ENCODE assay signal across 22 cellular contexts in the genomic region with DNA sequence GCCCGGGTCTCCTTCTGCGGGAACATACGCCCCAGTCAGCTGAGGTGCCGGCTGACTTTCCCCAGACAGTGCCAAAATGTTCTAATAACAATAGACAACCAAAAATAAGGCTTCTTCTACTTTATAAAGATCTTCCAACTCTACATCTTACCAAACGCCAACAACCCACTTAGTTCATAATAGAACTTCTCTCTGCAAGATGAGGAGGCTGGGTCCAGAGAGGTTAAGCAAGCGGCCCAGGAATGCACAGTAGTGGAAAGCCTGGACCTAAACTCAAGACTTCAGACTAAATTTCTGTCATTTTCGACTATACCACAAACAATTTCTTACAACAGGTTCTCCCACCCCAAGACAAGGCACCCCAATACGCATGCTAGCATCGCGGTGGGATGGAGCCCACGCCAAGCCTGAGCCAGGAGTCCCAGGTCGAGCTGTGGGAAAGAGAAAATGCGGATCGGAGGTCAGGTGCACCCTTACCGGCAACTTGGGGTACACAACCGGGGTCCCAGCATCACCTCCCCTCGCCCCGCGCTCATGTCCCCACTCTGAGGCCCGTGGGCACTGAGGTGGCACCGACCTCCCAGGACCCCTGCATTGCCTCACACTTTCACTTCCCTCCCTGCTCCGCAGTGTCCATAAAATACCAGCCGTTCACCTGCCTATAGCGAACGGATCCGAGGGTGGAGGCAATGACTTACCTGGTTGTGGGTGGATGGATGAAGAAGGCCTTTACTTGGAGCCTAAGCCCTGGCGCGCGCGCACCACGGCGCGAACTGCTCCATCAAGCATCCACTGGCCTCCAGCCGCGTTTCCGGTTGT. TPM values are rescaled to one million over a fixed set of nuclear protein-coding genes. Genes with fewer than 3 reads are reported as not detected.
DNase-seq lines count a peak whose midpoint lies in the region; ATAC-seq and TF ChIP-seq lines count a peak whose summit lies in the region.
"Had no signal": no experiment of that assay in that cellular context is flagged by ENCODE, and none has a peak within 500 bp of the region (broad histone marks: within the 10 kb centered on the region; RNA-seq: fewer than 3 reads in every experiment).

No MANE protein-coding gene starts in this region.

- peak overlapping the region; percentile 88 to 94 for H3K27ac ChIP-seq in right atrium auricular region
- H3K27ac ChIP-seq: BLaER1 treated with 17β-estradiol and CSF1 and Interleukin-3, amounts not matched to agents 10 nM and 100 nM; KMS-11 had no signal

- peaks cover 43% of the 10 kb centered on the region for H3K36me3 ChIP-seq in right atrium auricular region
- H3K36me3 ChIP-seq: BLaER1 treated with 17β-estradiol and CSF1 and Interleukin-3, amounts not matched to agents 10 nM and 100 nM had no signal

- H3K9me3 Mint-ChIP-seq in WTC11, result no peaks in the 10 kb centered on the region

- peaks cover 0 to 50% of the 10 kb centered on the region in 2 donors for H3K4me1 ChIP-seq in right atrium auricular region

- no peaks in the 10 kb centered on the region for H3K36me3 Mint-ChIP-seq in WTC11
- H3K36me3 Mint-ChIP-seq: CD4-positive, alpha-beta memory T cell had no signal

- ATAC-seq in Right ventricle myocardium superior (ENCODE audit: poor library complexity), result no peak
- no peak; the same call in 1 of the 2 replicates for ATAC-seq in WTC11

- H3K27me3 Mint-ChIP-seq in WTC11 (ENCODE audit: low read depth), result peaks cover 100% of the 10 kb centered on the region

- H3K4me3 Mint-ChIP-seq in WTC11, result peak overlapping the region; percentile 41
- H3K4me3 Mint-ChIP-seq: CD4-positive, alpha-beta memory T cell had no signal

- H3K4me3 ChIP-seq in right atrium auricular region (peak overlapping the region; percentile 56 to 66), iPS-18c (ENCODE audit: insufficient read depth, low read depth, low read length) (peak overlapping the region; percentile 28)
- H3K4me3 ChIP-seq: BLaER1 treated with 17β-estradiol and CSF1 and Interleukin-3, amounts not matched to agents 10 nM and 100 nM had no signal

- intact Hi-C loops in Right ventricle myocardium superior (cut with DNase I), result no loop called here

- CTCF ChIA-PET in WTC11 (lab: Charles Lee), result no interaction called here

- POLR2A ChIA-PET in WTC11 (lab: Charles Lee), result no interaction called here

- TF ChIP-seq CTCF in right atrium auricular region (IDR thresholded peaks at IDR 0.05) (no peak), WTC11 (IDR thresholded peaks at IDR 0.05) (no peak)

- DNase-seq in right atrium auricular region (ENCODE audit: low spot score) (no peak), Right ventricle myocardium superior (no peak), WTC11 (ENCODE audit: low spot score) (no peak), NCI-H1105 (lab: John Stamatoyannopoulos, UW) (no peak)
- no peak for DNase-seq in activated CD8-positive, alpha-beta memory T cell treated with anti-CD3 and anti-CD28 coated beads, Interleukin-2, amount 50 U/mL, for 4 hours
- no peak for DNase-seq in activated effector memory CD4-positive, alpha-beta T cell treated with anti-CD3 and anti-CD28 coated beads, Interleukin-2, amount 50 U/mL, for 16 hours
- DNase-seq: CD4-positive, alpha-beta memory T cell; COR-L47; DMS53; IMR-90; MM.1S; NCI-H1417; NCI-H1694; NCI-H2029 treated with DMSO at 0.1 percent for 48 hours; NCI-H526 treated with DMSO at 0.1 percent for 48 hours; RPMI8226; SHP77 treated with DMSO at 0.1 percent for 48 hours had no signal

- H3K9me3 ChIP-seq in right atrium auricular region (no peaks in the 10 kb centered on the region), iPS-18c (ENCODE audit: control insufficient read depth, insufficient read depth, low read length) (no peaks in the 10 kb centered on the region)

- peaks cover 54% of the 10 kb centered on the region for H3K4me1 Mint-ChIP-seq in WTC11

- H3K27ac Mint-ChIP-seq in WTC11, result no peak overlapping the region
- H3K27ac Mint-ChIP-seq: CD4-positive, alpha-beta memory T cell had no signal

- no peaks in the 10 kb centered on the region for H3K27me3 ChIP-seq in right atrium auricular region

TF ChIP-seq in WTC11, 78 proteins besides CTCF, POLR2A, EP300 and RAD21 (continues in another document):
- TF ChIP-seq CREB1 (CRISPR knock-in tag; IDR thresholded peaks at IDR 0.05), result no peak
- TF ChIP-seq FOXK1 (CRISPR knock-in tag; IDR thresholded peaks at IDR 0.05), result no peak
- TF ChIP-seq, protein P1, sequence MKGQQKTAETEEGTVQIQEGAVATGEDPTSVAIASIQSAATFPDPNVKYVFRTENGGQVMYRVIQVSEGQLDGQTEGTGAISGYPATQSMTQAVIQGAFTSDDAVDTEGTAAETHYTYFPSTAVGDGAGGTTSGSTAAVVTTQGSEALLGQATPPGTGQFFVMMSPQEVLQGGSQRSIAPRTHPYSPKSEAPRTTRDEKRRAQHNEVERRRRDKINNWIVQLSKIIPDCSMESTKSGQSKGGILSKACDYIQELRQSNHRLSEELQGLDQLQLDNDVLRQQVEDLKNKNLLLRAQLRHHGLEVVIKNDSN (CRISPR knock-in tag; IDR thresholded peaks at IDR 0.05), result no peak
- TF ChIP-seq HMGXB4 (CRISPR knock-in tag; IDR thresholded peaks at IDR 0.05), result no peak
- TF ChIP-seq MYBL2 (CRISPR knock-in tag; IDR thresholded peaks at IDR 0.05), result no peak
- TF ChIP-seq GTF2I (CRISPR knock-in tag; conservative IDR thresholded peaks at IDR 0.05), result no peak
- no peak for TF ChIP-seq NR1H2 (CRISPR knock-in tag; IDR thresholded peaks at IDR 0.05)
- TF ChIP-seq ZNF138 (CRISPR knock-in tag; conservative IDR thresholded peaks at IDR 0.05), result no peak
- no peak for TF ChIP-seq JAZF1 (CRISPR knock-in tag; IDR thresholded peaks at IDR 0.05)
- TF ChIP-seq ZNF263 (CRISPR knock-in tag; IDR thresholded peaks at IDR 0.05; ENCODE audit: low read depth), result no peak
- TF ChIP-seq ZNF232 (CRISPR knock-in tag; IDR thresholded peaks at IDR 0.05), result no peak
- no peak for TF ChIP-seq USF2 (CRISPR knock-in tag; IDR thresholded peaks at IDR 0.05)
- TF ChIP-seq, protein P2, sequence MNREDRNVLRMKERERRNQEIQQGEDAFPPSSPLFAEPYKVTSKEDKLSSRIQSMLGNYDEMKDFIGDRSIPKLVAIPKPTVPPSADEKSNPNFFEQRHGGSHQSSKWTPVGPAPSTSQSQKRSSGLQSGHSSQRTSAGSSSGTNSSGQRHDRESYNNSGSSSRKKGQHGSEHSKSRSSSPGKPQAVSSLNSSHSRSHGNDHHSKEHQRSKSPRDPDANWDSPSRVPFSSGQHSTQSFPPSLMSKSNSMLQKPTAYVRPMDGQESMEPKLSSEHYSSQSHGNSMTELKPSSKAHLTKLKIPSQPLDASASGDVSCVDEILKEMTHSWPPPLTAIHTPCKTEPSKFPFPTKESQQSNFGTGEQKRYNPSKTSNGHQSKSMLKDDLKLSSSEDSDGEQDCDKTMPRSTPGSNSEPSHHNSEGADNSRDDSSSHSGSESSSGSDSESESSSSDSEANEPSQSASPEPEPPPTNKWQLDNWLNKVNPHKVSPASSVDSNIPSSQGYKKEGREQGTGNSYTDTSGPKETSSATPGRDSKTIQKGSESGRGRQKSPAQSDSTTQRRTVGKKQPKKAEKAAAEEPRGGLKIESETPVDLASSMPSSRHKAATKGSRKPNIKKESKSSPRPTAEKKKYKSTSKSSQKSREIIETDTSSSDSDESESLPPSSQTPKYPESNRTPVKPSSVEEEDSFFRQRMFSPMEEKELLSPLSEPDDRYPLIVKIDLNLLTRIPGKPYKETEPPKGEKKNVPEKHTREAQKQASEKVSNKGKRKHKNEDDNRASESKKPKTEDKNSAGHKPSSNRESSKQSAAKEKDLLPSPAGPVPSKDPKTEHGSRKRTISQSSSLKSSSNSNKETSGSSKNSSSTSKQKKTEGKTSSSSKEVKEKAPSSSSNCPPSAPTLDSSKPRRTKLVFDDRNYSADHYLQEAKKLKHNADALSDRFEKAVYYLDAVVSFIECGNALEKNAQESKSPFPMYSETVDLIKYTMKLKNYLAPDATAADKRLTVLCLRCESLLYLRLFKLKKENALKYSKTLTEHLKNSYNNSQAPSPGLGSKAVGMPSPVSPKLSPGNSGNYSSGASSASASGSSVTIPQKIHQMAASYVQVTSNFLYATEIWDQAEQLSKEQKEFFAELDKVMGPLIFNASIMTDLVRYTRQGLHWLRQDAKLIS (CRISPR knock-in tag; IDR thresholded peaks at IDR 0.05; ENCODE audit: borderline replicate concordance), result no peak
- TF ChIP-seq SP1 (CRISPR knock-in tag; conservative IDR thresholded peaks at IDR 0.05), result no peak
- TF ChIP-seq NR2C2 (CRISPR knock-in tag; IDR thresholded peaks at IDR 0.05), result no peak
- TF ChIP-seq MXD4 (CRISPR knock-in tag; IDR thresholded peaks at IDR 0.05; ENCODE audit: borderline replicate concordance), result no peak

RNA-seq across cellular contexts. Expression of gene TBX5, which starts 42.1 kb away (rescaled TPM):
- total RNA-seq in right atrium auricular region (100 to 1,000 TPM; 238 to 345 TPM), Right ventricle myocardium superior (66.6 TPM), WTC11 (2021) (0.21 to 0.33 TPM (median 0.21 TPM) in 3 replicates)
- total RNA-seq: CD4-positive, alpha-beta memory T cell; H4; NCI-H460 had no signal

Comparison
In these comparisons a context has a peak if more than half of its experiments do, and no peak if none do; other contexts are left out.
1. RNA of gene TBX5, which starts 42.1 kb away (total RNA-seq): 238 to 345 TPM in right atrium auricular region and 66.6 TPM in Right ventricle myocardium superior (single experiment); 0.21 to 0.33 TPM in WTC11; every median in the first group is over 10 times any median in the second.